1 cellular context compared by ENCODE assay signal in genomic region chr11:88521354-88522310, GRCh38.
TF ChIP-seq lines count a peak whose summit lies in the region.

No MANE protein-coding gene starts in this region.

TF ChIP-seq in SK-N-SH, 30 proteins besides CTCF, POLR2A, EP300 and RAD21 (continued from another document):
- no peak for TF ChIP-seq SMC3 (IDR thresholded peaks at IDR 0.05; ENCODE audit: low read depth, low read length)
- TF ChIP-seq MAX (IDR thresholded peaks at IDR 0.05; ENCODE audit: low read depth) = no peak
- TF ChIP-seq NFIC (IDR thresholded peaks at IDR 0.05; ENCODE audit: borderline replicate concordance) = no peak
- TF ChIP-seq GABPA (IDR thresholded peaks at IDR 0.05; ENCODE audit: low read depth) = no peak
- TF ChIP-seq YY1 (IDR thresholded peaks at IDR 0.05; ENCODE audit: low read depth) = no peak
- TF ChIP-seq MXI1 (IDR thresholded peaks at IDR 0.05; ENCODE audit: low read depth, low read length) = no peak
